16 cellular contexts compared by ENCODE assay signal in genomic region chr3:196273655-196274054, GRCh38. TPM values are rescaled to one million over a fixed set of nuclear protein-coding genes. Genes with fewer than 3 reads are reported as not detected.
A peak's percentile ranks its signal among the peaks of the same experiment; 100 is the strongest.
DNase-seq lines count a peak whose midpoint lies in the region; ATAC-seq and TF ChIP-seq lines count a peak whose summit lies in the region.
"Had no signal": no experiment of that assay in that cellular context is flagged by ENCODE, and none has a peak within 500 bp of the region (broad histone marks: within the 10 kb centered on the region; RNA-seq: fewer than 3 reads in every experiment).

No MANE protein-coding gene starts in this region.

- H3K9me3 ChIP-seq in esophagus squamous epithelium (no peaks in the 10 kb centered on the region), suprapubic skin (no peaks in the 10 kb centered on the region)
- H3K9me3 ChIP-seq: gastrocnemius medialis had no signal

- peak overlapping the region; percentile 58 to 76 (median 72) for H3K27ac ChIP-seq in esophagus squamous epithelium
- H3K27ac ChIP-seq in suprapubic skin, result peak overlapping the region; percentile 39

- CTCF ChIA-PET in activated CD8-positive, alpha-beta T cell treated with anti-CD3 and anti-CD28 coated beads, Interleukin-2, amount 10 ng/mL, durations not matched to agents 7 days and 5 days (lab: Charles Lee), result interaction anchor here (1.5 kb wide), 1 partner anchor 16 kb away, joined by 3 read pairs; no protein-coding TSS in a partner anchor

- peak overlapping the region; percentile 91 for H3K27ac Mint-ChIP-seq in activated CD8-positive, alpha-beta T cell treated with anti-CD3 and anti-CD28 coated beads, Interleukin-2, amount 10 ng/mL, durations not matched to agents 7 days and 5 days

- ATAC-seq in activated CD8-positive, alpha-beta T cell treated with anti-CD3 and anti-CD28 coated beads, Interleukin-2, amount 10 ng/mL, durations not matched to agents 7 days and 5 days, result peak; percentile 1
- ATAC-seq in GM19023 (IDR thresholded peaks at IDR 0.05; ENCODE audit: unreplicated experiment) (no peak), HG02798 (IDR thresholded peaks at IDR 0.05; ENCODE audit: poor library complexity, unreplicated experiment) (no peak)

- peak; percentile 4 for DNase-seq in stimulated activated CD4-positive, alpha-beta T cell treated with anti-CD3 and anti-CD28 coated beads, Interleukin-1b, Interleukin-23, amount 100 ng/mL, for 48 hours
- no peak for DNase-seq in stimulated activated CD4-positive, alpha-beta T cell treated with anti-CD3 and anti-CD28 coated beads, Interleukin-4, amount 100 ng/mL, for 4 hours
- no peak for DNase-seq in activated CD8-positive, alpha-beta T cell treated with anti-CD3 and anti-CD28 coated beads, Interleukin-2, amount 10 ng/mL, durations not matched to agents 7 days and 5 days
- DNase-seq in esophagus squamous epithelium (lab: John Stamatoyannopoulos, UW) (no peak), suprapubic skin (ENCODE audit: low spot score in 2 of 2) (no peak), occipital lobe (lab: John Stamatoyannopoulos, UW) (no peak)
- DNase-seq: DMS53, gastrocnemius medialis, GOT3, midbrain, NCI-H748 treated with DMSO at 0.1 percent for 48 hours, RPMI8226 had no signal

- H3K9me3 Mint-ChIP-seq in activated CD8-positive, alpha-beta T cell treated with anti-CD3 and anti-CD28 coated beads, Interleukin-2, amount 10 ng/mL, durations not matched to agents 7 days and 5 days (ENCODE audit: insufficient read depth), result no peaks in the 10 kb centered on the region

- H3K4me1 ChIP-seq in esophagus squamous epithelium (peaks cover 7 to 43% (median 17%) of the 10 kb centered on the region in 3 donors), suprapubic skin (peaks cover 27% of the 10 kb centered on the region)

- H3K4me3 ChIP-seq in esophagus squamous epithelium, result no peak overlapping the region
- H3K4me3 ChIP-seq in suprapubic skin, result no peak overlapping the region

- H3K36me3 ChIP-seq in esophagus squamous epithelium (peaks cover 0 to 39% (median 6%) of the 10 kb centered on the region in 3 donors), suprapubic skin (peaks cover 20% of the 10 kb centered on the region)

- TF ChIP-seq CTCF in esophagus squamous epithelium (IDR thresholded peaks at IDR 0.05) (no peak), suprapubic skin (IDR thresholded peaks at IDR 0.05) (no peak)

- intact Hi-C loops in esophagus squamous epithelium (cut with DNase I), result no loop called here

- WGBS in esophagus squamous epithelium, 2 donors, result 100% methylated on average over 8 of the region's 12 CpGs; no CpG with 5 or more reads in 1 of the 2 donors
- 100% methylated on average over 1 of the region's 12 CpGs for WGBS in suprapubic skin

- H3K27me3 ChIP-seq in esophagus squamous epithelium, result no peaks in the 10 kb centered on the region
- H3K27me3 ChIP-seq in suprapubic skin, result no peaks in the 10 kb centered on the region
- H3K27me3 ChIP-seq: gastrocnemius medialis had no signal

- TF ChIP-seq EP300 in suprapubic skin (IDR thresholded peaks at IDR 0.05), result no peak

- no peaks in the 10 kb centered on the region for H3K27me3 Mint-ChIP-seq in activated CD8-positive, alpha-beta T cell treated with anti-CD3 and anti-CD28 coated beads, Interleukin-2, amount 10 ng/mL, durations not matched to agents 7 days and 5 days (ENCODE audit: low read depth)

- no peak for TF ChIP-seq POLR2A in esophagus squamous epithelium (IDR thresholded peaks at IDR 0.05)
- TF ChIP-seq POLR2A in suprapubic skin (IDR thresholded peaks at IDR 0.05), result no peak

- H3K4me3 Mint-ChIP-seq in activated CD8-positive, alpha-beta T cell treated with anti-CD3 and anti-CD28 coated beads, Interleukin-2, amount 10 ng/mL, durations not matched to agents 7 days and 5 days, result peak overlapping the region; percentile 67

- H3K4me1 Mint-ChIP-seq in activated CD8-positive, alpha-beta T cell treated with anti-CD3 and anti-CD28 coated beads, Interleukin-2, amount 10 ng/mL, durations not matched to agents 7 days and 5 days (ENCODE audit: low read depth), result peaks cover 61% of the 10 kb centered on the region

- POLR2A ChIA-PET in activated CD8-positive, alpha-beta T cell treated with anti-CD3 and anti-CD28 coated beads, Interleukin-2, amount 10 ng/mL, durations not matched to agents 7 days and 5 days (lab: Charles Lee), result interaction anchor here (1.3 to 1.4 kb wide), 3 partner anchors 45 to 230 kb away, joined by 3 to 8 read pairs (median 5); partner anchors contain the start of genes DYNLT2B and RNF168

- peaks cover 48% of the 10 kb centered on the region for H3K36me3 Mint-ChIP-seq in activated CD8-positive, alpha-beta T cell treated with anti-CD3 and anti-CD28 coated beads, Interleukin-2, amount 10 ng/mL, durations not matched to agents 7 days and 5 days (ENCODE audit: low read depth)

RNA-seq across cellular contexts. Expression of gene PCYT1A, which starts 13.9 kb away (rescaled TPM):
- 10 to 100 TPM; 53.2 to 57.3 TPM for total RNA-seq in activated CD8-positive, alpha-beta T cell treated with anti-CD3 and anti-CD28 coated beads, Interleukin-2, amount 10 ng/mL, durations not matched to agents 7 days and 5 days
- total RNA-seq in esophagus squamous epithelium (100 to 1,000 TPM in 2 of 4 donors, 10 to 100 TPM in 2; 62.9 to 104 (median 91.7) TPM), suprapubic skin (100 to 1,000 TPM in 3 of 4 donors, 10 to 100 TPM in 1; 98.2 to 189 (median 141) TPM), occipital lobe (18.6 TPM)

RNA-seq across cellular contexts. Expression of gene DYNLT2B, which starts 44.4 kb away (rescaled TPM):
- 10 to 100 TPM; 12.0 to 21.1 TPM for total RNA-seq in activated CD8-positive, alpha-beta T cell treated with anti-CD3 and anti-CD28 coated beads, Interleukin-2, amount 10 ng/mL, durations not matched to agents 7 days and 5 days
- total RNA-seq in esophagus squamous epithelium, result 10 to 100 TPM in 1 of 4 donors, 1 to 10 TPM in 3; 6.6 to 16.6 (median 8.4) TPM
- total RNA-seq in suprapubic skin, result 10 to 100 TPM in 2 of 4 donors, 1 to 10 TPM in 2; 5.3 to 13.1 (median 10.6) TPM
- 33.8 TPM for total RNA-seq in occipital lobe

RNA-seq across cellular contexts. Expression of gene SLC51A, which starts 57.3 kb away (rescaled TPM):
- not detected for total RNA-seq in activated CD8-positive, alpha-beta T cell treated with anti-CD3 and anti-CD28 coated beads, Interleukin-2, amount 10 ng/mL, durations not matched to agents 7 days and 5 days
- 1 to 10 TPM in 1 of 4 donors, not detected in 3; 1.1 TPM for total RNA-seq in esophagus squamous epithelium
- total RNA-seq in suprapubic skin, result not detected
- not detected for total RNA-seq in occipital lobe
- total RNA-seq: osteocyte; T-helper 1 cell treated with Interleukin-12 subunit alpha and Interleukin-12 subunit beta and Interleukin-4 antibody, amounts not matched to agents 30 ng/mL and 1 ng/mL, for 36 hours had no signal
